ENCODE assay signal across 14 cellular contexts in the genomic region with DNA sequence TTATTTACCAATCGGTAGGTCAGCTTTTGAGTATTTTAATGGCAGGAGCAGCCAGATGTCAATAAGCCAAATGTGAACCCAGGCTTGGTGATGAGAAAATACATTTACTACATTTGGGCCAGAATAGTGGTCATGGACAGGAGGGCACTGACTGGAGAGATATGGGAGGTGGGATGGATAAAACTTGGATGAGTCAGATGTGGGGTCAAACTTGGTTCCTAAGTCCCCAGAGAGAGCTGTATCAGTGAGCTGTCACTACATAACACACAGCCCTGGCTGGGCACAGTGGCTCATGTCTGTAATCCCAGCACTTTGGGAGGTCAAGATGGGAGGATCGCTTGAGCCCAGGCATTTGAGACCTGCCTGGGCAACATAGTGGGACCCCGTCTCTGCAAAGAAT. TPM values are rescaled to one million over a fixed set of nuclear protein-coding genes. Genes with fewer than 3 reads are reported as not detected.
DNase-seq lines count a peak whose midpoint lies in the region; ATAC-seq and TF ChIP-seq lines count a peak whose summit lies in the region.
"Had no signal": no experiment of that assay in that cellular context is flagged by ENCODE, and none has a peak within 500 bp of the region (broad histone marks: within the 10 kb centered on the region; RNA-seq: fewer than 3 reads in every experiment).

No MANE protein-coding gene starts in this region.

- H3K4me1 ChIP-seq in adipocyte (ENCODE audit: control insufficient read depth, insufficient read depth, low read length) (peaks cover 58% of the 10 kb centered on the region), right cardiac atrium (ENCODE audit: control insufficient read depth, insufficient read depth, low read length) (peaks cover 33% of the 10 kb centered on the region), stomach (peaks cover 59 to 97% (median 86%) of the 10 kb centered on the region in 4 donors)

- H3K36me3 ChIP-seq in adipocyte (ENCODE audit: control insufficient read depth, insufficient read depth, low read length, severe bottlenecking) (no peaks in the 10 kb centered on the region), stomach (no peaks in the 10 kb centered on the region)
- H3K36me3 ChIP-seq: neutrophil had no signal

- H3K27me3 ChIP-seq in adipocyte (replicated peaks; ENCODE audit: control insufficient read depth, insufficient read depth, low read length) (no peaks in the 10 kb centered on the region), right cardiac atrium (ENCODE audit: control insufficient read depth, insufficient read depth) (no peaks in the 10 kb centered on the region), stomach (no peaks in the 10 kb centered on the region)
- H3K27me3 ChIP-seq: neutrophil had no signal

- no peak overlapping the region for H3K4me3 ChIP-seq in adipocyte (ENCODE audit: low read length)
- H3K4me3 ChIP-seq in right cardiac atrium (ENCODE audit: low read length): no peak overlapping the region
- H3K4me3 ChIP-seq in stomach: no peak overlapping the region

- 77% methylated on average over 3 of the region's 3 CpGs for WGBS in right cardiac atrium
- WGBS in stomach, 5 donors: 89 to 93% (median 91%) methylated on average over 3 of the region's 3 CpGs

- DNase-seq in EH (ENCODE audit: low read depth) (peak; percentile 23), adipocyte (ENCODE audit: low read depth) (no peak), right cardiac atrium (peak in 1 of 3 donors; percentile 54), stomach (no peak), GM10266 (ENCODE audit: extremely low spot score) (no peak), SKM-1 treated with dmso at 0.1 percent for 144 hours (lab: John Stamatoyannopoulos, UW; ENCODE audit: unreplicated experiment) (no peak), NCI-H1092 treated with DMSO at 0.1 percent for 48 hours (lab: John Stamatoyannopoulos, UW) (no peak), NCI-H526 treated with DMSO at 0.1 percent for 48 hours (lab: John Stamatoyannopoulos, UW) (no peak)
- DNase-seq: activated naive CD8-positive, alpha-beta T cell treated with anti-CD3 and anti-CD28 coated beads for 36 hours; CD4-positive, alpha-beta memory T cell; GF-D8; NCI-H1417 had no signal

- TF ChIP-seq POLR2A in stomach (IDR thresholded peaks at IDR 0.05): no peak

- intact Hi-C loops in right cardiac atrium (cut with DNase I) (loop anchor here in 2 of 4 donors (10.0 kb wide), 2 partner anchors 47 to 57 kb away; partner anchors contain the start of gene BICRA (in 1 of the 2)), stomach (cut with DNase I; ENCODE audit: low total_unique reads) (no loop called here)

- TF ChIP-seq CTCF in stomach (IDR thresholded peaks at IDR 0.05): no peak
- TF ChIP-seq CTCF in GM10266 (IDR thresholded peaks at IDR 0.05; ENCODE audit: control insufficient read depth, insufficient read depth, low read depth, missing control alignments): no peak

- H3K9me3 ChIP-seq in adipocyte (ENCODE audit: control insufficient read depth, low read length) (no peaks in the 10 kb centered on the region), right cardiac atrium (ENCODE audit: control insufficient read depth, low read length) (no peaks in the 10 kb centered on the region), stomach (no peaks in the 10 kb centered on the region)
- H3K9me3 ChIP-seq: neutrophil had no signal

- H3K9ac ChIP-seq in adipocyte (ENCODE audit: low read length): peak overlapping the region; percentile 40

- TF ChIP-seq EP300 in stomach (IDR thresholded peaks at IDR 0.05): no peak

- no peak for ATAC-seq in right cardiac atrium
- ATAC-seq: Panc1 had no signal

- H3K27ac ChIP-seq in right cardiac atrium (ENCODE audit: low read length) (peak overlapping the region; percentile 78), stomach (peak overlapping the region; percentile 32 to 98 (median 95))
- H3K27ac ChIP-seq: neutrophil had no signal

RNA-seq across cellular contexts. Expression of gene EHD2, which starts 51.7 kb away (rescaled TPM):
- 10 to 100 TPM; 32.8 to 61.9 (median 49.1) TPM for total RNA-seq in right cardiac atrium
- 34.8 TPM for polyA plus RNA-seq in right cardiac atrium
- 100 to 1,000 TPM in 1 of 5 donors, 10 to 100 TPM in 4; 24.5 to 334 (median 36.2) TPM for total RNA-seq in stomach
- 10 to 100 TPM; 38.6 to 45.1 (median 39.9) TPM for polyA plus RNA-seq in stomach
- total RNA-seq: CD4-positive, alpha-beta memory T cell had no signal
- polyA plus RNA-seq: CD4-positive, alpha-beta memory T cell had no signal

RNA-seq across cellular contexts. Expression of gene BICRA, which starts 52.6 kb away (rescaled TPM):
- total RNA-seq in right cardiac atrium (10 to 100 TPM in 2 of 4 donors, 1 to 10 TPM in 2; 9.7 to 13.6 (median 11.0) TPM), stomach (10 to 100 TPM in 4 of 5 donors, 1 to 10 TPM in 1; 8.3 to 13.4 (median 11.9) TPM)
- polyA plus RNA-seq in right cardiac atrium (9.2 TPM), stomach (1 to 10 TPM; 2.7 to 4.2 (median 2.9) TPM)
